Comparison of ENCODE assay signal across 8 cellular contexts in the genomic region with DNA sequence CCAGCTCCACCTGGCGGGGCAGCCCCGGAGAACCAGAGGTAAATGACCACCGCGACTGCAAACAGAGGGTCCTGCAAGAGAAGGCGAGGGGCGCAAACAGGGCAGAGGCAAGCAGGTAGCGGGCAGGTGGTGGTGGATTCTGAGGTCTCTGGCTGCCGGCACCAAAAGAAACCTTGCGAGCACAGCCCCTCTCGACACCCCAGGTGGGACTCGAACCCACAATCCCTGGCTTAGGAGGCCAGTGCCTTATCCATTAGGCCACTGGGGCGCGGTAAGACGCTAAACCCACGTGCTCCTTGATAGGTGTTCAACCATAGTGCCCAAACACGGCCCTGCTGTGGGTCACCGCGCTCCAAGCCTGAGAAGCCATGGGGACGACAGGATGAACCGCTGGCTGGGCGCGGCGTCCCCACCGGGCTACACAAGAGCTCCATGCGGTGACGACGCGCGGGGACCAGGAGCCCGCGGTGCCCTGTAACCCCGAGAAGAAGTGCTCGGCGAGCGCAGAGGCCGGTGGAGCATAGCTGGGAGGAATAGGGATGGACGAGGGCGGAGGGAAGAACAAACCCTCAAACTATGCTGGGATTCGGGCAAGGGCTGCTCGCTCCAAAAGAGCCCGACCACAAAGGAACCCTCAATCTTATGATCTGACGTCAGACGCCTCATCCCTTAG.
DNase-seq lines count a peak whose midpoint lies in the region; ATAC-seq and FAIRE-seq lines count a peak whose summit lies in the region.

No MANE protein-coding gene starts in this region.

- DNase-seq in GM18507 (ENCODE audit: extremely low spot score, insufficient read length, low read depth) = peak; percentile 53
- peak; percentile 82 for DNase-seq in NCI-H2227 treated with DMSO at 0.1 percent for 48 hours (lab: John Stamatoyannopoulos, UW)
- DNase-seq in activated CD4-positive, CD25-positive, alpha-beta regulatory T cell treated with anti-CD3 and anti-CD28 coated beads, Interleukin-2, amount 50 U/mL, for 16 hours (ENCODE audit: low read depth, low spot score) = peak; percentile 69
- DNase-seq in caudate nucleus (lab: John Stamatoyannopoulos, UW) = peak in 60 of 61 donors; percentile 32 to 95 (median 76)
- peak; percentile 98 for DNase-seq in islet precursor cell
- peak; percentile 59 for DNase-seq in smooth muscle cell of the brain vasculature (ENCODE audit: low read depth, low spot score)

- peak; percentile 39 for ATAC-seq in HG03108 (IDR thresholded peaks at IDR 0.05; ENCODE audit: unreplicated experiment)
- no peak for ATAC-seq in HG03469 (IDR thresholded peaks at IDR 0.05; ENCODE audit: unreplicated experiment)

- H3K27ac ChIP-seq in caudate nucleus (ENCODE audit: low read depth, low read length) = peak overlapping the region; percentile 96

- FAIRE-seq in GM18507 (lab: Jason Lieb, UNC) = peak; percentile 67
